Comparison of ENCODE assay signal across 14 cellular contexts in the genomic region with DNA sequence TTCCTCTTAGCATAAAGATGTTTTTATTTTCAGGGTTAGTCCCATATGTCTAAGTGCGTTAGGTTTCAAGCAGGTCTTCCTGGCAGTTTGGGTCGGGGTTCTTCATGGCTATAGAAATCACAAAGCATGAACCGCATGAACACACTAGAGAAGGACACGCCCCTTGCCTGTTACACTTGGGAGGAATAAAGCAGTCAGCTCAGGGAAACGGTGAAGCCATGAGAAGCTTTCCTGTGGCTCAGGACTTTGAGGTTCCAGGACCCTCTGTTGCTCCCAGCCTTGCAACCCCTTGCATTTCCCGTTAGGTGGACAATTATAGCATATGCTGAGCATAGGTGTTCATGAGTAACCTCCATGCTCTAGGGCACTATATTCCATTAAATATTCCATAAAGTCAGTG.
DNase-seq lines count a peak whose midpoint lies in the region; ATAC-seq and TF ChIP-seq lines count a peak whose summit lies in the region.
"Had no signal": no experiment of that assay in that cellular context is flagged by ENCODE, and none has a peak within 500 bp of the region (broad histone marks: within the 10 kb centered on the region; RNA-seq: fewer than 3 reads in every experiment).

No MANE protein-coding gene starts in this region.

- peak overlapping the region; percentile 73 for H3K4me2 ChIP-seq in BLaER1

- POLR2A ChIA-PET in HEK293T (lab: Yijun Ruan, JAX) = interaction anchor here (0.9 to 1.6 kb wide), 2 partner anchors 16 to 103 kb away, joined by 3 to 5 read pairs; a partner anchor contains a TSS

- DNase-seq in HEK293T (ENCODE audit: extremely low spot score) = peak; percentile 39
- DNase-seq in NCI-H774 (lab: John Stamatoyannopoulos, UW) = peak; percentile 15
- DNase-seq in kidney glomerular epithelial cell (lab: John Stamatoyannopoulos, UW) = peak; percentile 1
- DNase-seq in NCI-H1694 (lab: John Stamatoyannopoulos, UW) = no peak
- no peak for DNase-seq in SW 1271 (lab: John Stamatoyannopoulos, UW)
- DNase-seq in activated CD8-positive, alpha-beta memory T cell treated with anti-CD3 and anti-CD28 coated beads for 24 hours = no peak
- DNase-seq: activated CD4-positive, alpha-beta T cell treated with anti-CD3 and anti-CD28 coated beads for 48 hours; effector CD4-positive, alpha-beta T cell; NCI-H1436; posterior cingulate gyrus; T-helper 2 cell had no signal

- peaks cover 100% of the 10 kb centered on the region for H4K20me1 ChIP-seq in BLaER1

- H3K9me3 ChIP-seq in BLaER1 = no peaks in the 10 kb centered on the region

- H3K36me3 ChIP-seq in BLaER1 = peaks cover 99% of the 10 kb centered on the region

- no peak overlapping the region for H3K4me3 ChIP-seq in BLaER1

- peaks cover 64% of the 10 kb centered on the region for H3K4me1 ChIP-seq in BLaER1

- H3K9ac ChIP-seq in BLaER1 = peak overlapping the region; percentile 43; the same call in 1 of the 2 replicates

- CTCF ChIA-PET in HEK293T (lab: Yijun Ruan, JAX) = interaction anchor here (1.8 to 1.9 kb wide), 2 partner anchors 13 to 54 kb away, joined by 6 to 13 read pairs; no protein-coding TSS in a partner anchor

- no peaks in the 10 kb centered on the region for H3K27me3 ChIP-seq in BLaER1

- no peak for ATAC-seq in HG02588 (IDR thresholded peaks at IDR 0.05; ENCODE audit: unreplicated experiment)
- ATAC-seq: Panc1 had no signal

- peak overlapping the region; percentile 35; the same call in 1 of the 2 replicates for H3K27ac ChIP-seq in BLaER1

TF ChIP-seq in HEK293T, 16 proteins besides CTCF, POLR2A, EP300 and RAD21:
- TF ChIP-seq HDGF (IDR thresholded peaks at IDR 0.05; ENCODE audit: borderline replicate concordance) = no peak
- no peak for TF ChIP-seq ARNT (IDR thresholded peaks at IDR 0.05)
- TF ChIP-seq LEF1 (IDR thresholded peaks at IDR 0.05; ENCODE audit: borderline replicate concordance) = no peak
- TF ChIP-seq CTBP1 (IDR thresholded peaks at IDR 0.05; ENCODE audit: borderline replicate concordance) = no peak

Comparison
In these comparisons a context has a peak if more than half of its experiments do, and no peak if none do; other contexts are left out.
1. DNase-seq: peak in HEK293T (single experiment), NCI-H774 (single experiment) and kidney glomerular epithelial cell (single experiment); none in NCI-H1694 (single experiment), SW 1271 (0 of 2) and activated CD8-positive, alpha-beta memory T cell treated with anti-CD3 and anti-CD28 coated beads for 24 hours (single experiment).